In genomic region chr4:179530953-179531352, GRCh38 we compare ENCODE assay signal across 22 cellular contexts.
DNase-seq lines count a peak whose midpoint lies in the region; ATAC-seq lines count a peak whose summit lies in the region.
"Had no signal": no experiment of that assay in that cellular context is flagged by ENCODE, and none has a peak within 500 bp of the region (broad histone marks: within the 10 kb centered on the region; RNA-seq: fewer than 3 reads in every experiment).

No MANE protein-coding gene starts in this region.

- ATAC-seq in HG03439 (IDR thresholded peaks at IDR 0.05; ENCODE audit: unreplicated experiment): no peak
- ATAC-seq: GM23338 had no signal

- peak; percentile 12 for DNase-seq in COLO829 (ENCODE audit: low spot score)
- DNase-seq in LHCN-M2 (ENCODE audit: low read depth): peak; percentile 3
- DNase-seq in head of caudate nucleus: peak in 22 of 42 donors; percentile 0 to 53 (median 20)
- DNase-seq in retina: peak; percentile 38
- DNase-seq in KBM-7: no peak
- no peak for DNase-seq in OCI-M2 (lab: John Stamatoyannopoulos, UW; ENCODE audit: unreplicated experiment)
- DNase-seq: CD4-positive, alpha-beta T cell; COR-L47; DMS53; GDM1; H9; NCI-H1092; NCI-H1417 treated with DMSO at 0.1 percent for 48 hours; NCI-H187; NCI-H2107; NCI-H446 treated with DMSO at 0.1 percent for 48 hours; NCI-H526; NCI-H82; Right ventricle myocardium superior; RPMI8226 had no signal

- in situ Hi-C loops in KBM-7 (cut with MboI; ENCODE audit: low pct_unique_long_range_greater_than_20kb, low sequenced_read_pairs): no loop called here

- intact Hi-C loops in head of caudate nucleus (cut with DNase I): no loop called here

Comparison
In these comparisons a context has a peak if more than half of its experiments do, and no peak if none do; other contexts are left out.
1. DNase-seq: peak in COLO829 (single experiment), LHCN-M2 (single experiment), head of caudate nucleus (22 of 42) and retina (single experiment); none in KBM-7 (single experiment) and OCI-M2 (single experiment).